Comparison of ENCODE assay signal across 22 cellular contexts in genomic region chr1:56439610-56440264, GRCh38.
A peak's percentile ranks its signal among the peaks of the same experiment; 100 is the strongest.
DNase-seq lines count a peak whose midpoint lies in the region; TF ChIP-seq lines count a peak whose summit lies in the region.
"Had no signal": no experiment of that assay in that cellular context is flagged by ENCODE, and none has a peak within 500 bp of the region (broad histone marks: within the 10 kb centered on the region; RNA-seq: fewer than 3 reads in every experiment).

No MANE protein-coding gene starts in this region.

- H3K36me3 ChIP-seq in left ventricle myocardium inferior, result no peaks in the 10 kb centered on the region
- H3K36me3 ChIP-seq in trophoblast cell (ENCODE audit: control insufficient read depth in 1 of 2, insufficient read depth in 2 of 2, low read length in 2 of 2), result no peaks in the 10 kb centered on the region
- H3K36me3 ChIP-seq: adrenal gland, upper lobe of left lung had no signal

- intact Hi-C loops in left ventricle myocardium inferior (cut with micrococcal nuclease), result no loop called here

- no peak overlapping the region for H3K4ac ChIP-seq in trophoblast cell (ENCODE audit: low read depth, low read length)

- H3K9ac ChIP-seq in trophoblast cell (ENCODE audit: low read length), result no peak overlapping the region

- H2BK120ac ChIP-seq in trophoblast cell (ENCODE audit: insufficient read depth, low read length, poor library complexity), result peak overlapping the region; percentile 30

- H3K14ac ChIP-seq in trophoblast cell (ENCODE audit: low read length), result no peak overlapping the region

- no peak overlapping the region for H2AK5ac ChIP-seq in trophoblast cell (ENCODE audit: low read length)

- no peaks in the 10 kb centered on the region for H3K9me3 Mint-ChIP-seq in brain
- H3K9me3 Mint-ChIP-seq: activated CD8-positive, alpha-beta T cell treated with anti-CD3 and anti-CD28 coated beads for 36 hours; CD8-positive, alpha-beta T cell; GM23338; stimulated activated naive CD8-positive, alpha-beta T cell treated with anti-CD3 and anti-CD28 coated beads, Interleukin-15, amount 100 ng/mL, for 72 hours had no signal

- H3K4me1 Mint-ChIP-seq in brain, result peaks cover 60% of the 10 kb centered on the region
- H3K4me1 Mint-ChIP-seq: stimulated activated naive CD8-positive, alpha-beta T cell treated with anti-CD3 and anti-CD28 coated beads, Interleukin-15, amount 100 ng/mL, for 72 hours had no signal

- DNase-seq in DMS 273 (lab: John Stamatoyannopoulos, UW; ENCODE audit: unreplicated experiment), result peak; percentile 45
- DNase-seq in DMS 273 treated with DMSO at 0.1 percent for 48 hours (lab: John Stamatoyannopoulos, UW), result no peak
- DNase-seq in left ventricle myocardium inferior, result peak; percentile 48
- no peak for DNase-seq in trophoblast cell
- no peak for DNase-seq in activated T-cell treated with anti-CD3 and anti-CD28 coated beads, Interleukin-2, amount 50 U/mL, for 48 hours
- DNase-seq in T-helper 2 cell, result no peak
- no peak for DNase-seq in Ammon's horn (ENCODE audit: low spot score)
- DNase-seq: activated CD8-positive, alpha-beta T cell treated with anti-CD3 and anti-CD28 coated beads for 36 hours; activated naive CD4-positive, alpha-beta T cell; CD8-positive, alpha-beta T cell; hippocampal formation; Karpas-422; NCI-H2029 treated with DMSO at 0.1 percent for 48 hours; NCI-H510A treated with DMSO at 0.1 percent for 48 hours; stimulated activated naive CD8-positive, alpha-beta T cell treated with anti-CD3 and anti-CD28 coated beads, Interleukin-15, amount 100 ng/mL, for 72 hours; T1000; upper lobe of left lung had no signal

- no peaks in the 10 kb centered on the region for H3K79me2 ChIP-seq in trophoblast cell (ENCODE audit: control insufficient read depth, insufficient read depth, low read length, poor library complexity)

- H3K4me3 ChIP-seq in left ventricle myocardium inferior (no peak overlapping the region), trophoblast cell (ENCODE audit: low read depth, low read length) (no peak overlapping the region)
- H3K4me3 ChIP-seq: adrenal gland, GM23338, upper lobe of left lung had no signal

- no peak overlapping the region for H4K91ac ChIP-seq in trophoblast cell (ENCODE audit: low read depth, low read length)

- peak overlapping the region in 4 of 5 experiments; percentile 11 to 97 (median 56) for H3K27ac Mint-ChIP-seq in brain
- H3K27ac Mint-ChIP-seq: activated CD8-positive, alpha-beta T cell treated with anti-CD3 and anti-CD28 coated beads for 36 hours; CD8-positive, alpha-beta T cell; GM23338; stimulated activated naive CD8-positive, alpha-beta T cell treated with anti-CD3 and anti-CD28 coated beads, Interleukin-15, amount 100 ng/mL, for 72 hours had no signal

- H2BK5ac ChIP-seq in trophoblast cell (ENCODE audit: low read depth, low read length, poor library complexity), result peak overlapping the region; percentile 12

- H3K27me3 ChIP-seq in left ventricle myocardium inferior (ENCODE audit: low read depth) (no peaks in the 10 kb centered on the region), trophoblast cell (ENCODE audit: insufficient read depth, low read length) (no peaks in the 10 kb centered on the region)
- H3K27me3 ChIP-seq: adrenal gland, upper lobe of left lung had no signal

- no CpG with 5 or more reads among the region's 4 CpGs for WGBS in trophoblast cell (ENCODE audit: extremely low coverage, insufficient coverage, insufficient read length)

- H3K4me3 Mint-ChIP-seq in brain, result no peak overlapping the region
- H3K4me3 Mint-ChIP-seq: activated CD8-positive, alpha-beta T cell treated with anti-CD3 and anti-CD28 coated beads for 36 hours; CD8-positive, alpha-beta T cell; GM23338; stimulated activated naive CD8-positive, alpha-beta T cell treated with anti-CD3 and anti-CD28 coated beads, Interleukin-15, amount 100 ng/mL, for 72 hours had no signal

- H3K4me1 ChIP-seq in left ventricle myocardium inferior (peaks cover 53% of the 10 kb centered on the region), trophoblast cell (ENCODE audit: control insufficient read depth in 1 of 2, insufficient read depth in 2 of 2, low read length in 2 of 2) (peaks cover 18 to 26% of the 10 kb centered on the region in 2 experiments)

- H3K36me3 Mint-ChIP-seq in brain, result no peaks in the 10 kb centered on the region
- H3K36me3 Mint-ChIP-seq: CD8-positive, alpha-beta T cell had no signal

- no peak overlapping the region for H3K4me2 ChIP-seq in trophoblast cell (ENCODE audit: low read length)
- H3K4me2 ChIP-seq: GM23338 had no signal

- H3K9me3 ChIP-seq in left ventricle myocardium inferior (replicated peaks) (no peaks in the 10 kb centered on the region), trophoblast cell (ENCODE audit: insufficient read depth, low read depth, low read length) (no peaks in the 10 kb centered on the region)
- H3K9me3 ChIP-seq: adrenal gland, upper lobe of left lung had no signal

- no peak overlapping the region for H3K23ac ChIP-seq in trophoblast cell (ENCODE audit: low read length)

- H4K12ac ChIP-seq in trophoblast cell (ENCODE audit: low read depth, low read length), result no peak overlapping the region

- no peaks in the 10 kb centered on the region for H3K27me3 Mint-ChIP-seq in brain
- H3K27me3 Mint-ChIP-seq: activated CD8-positive, alpha-beta T cell treated with anti-CD3 and anti-CD28 coated beads for 36 hours; stimulated activated naive CD8-positive, alpha-beta T cell treated with anti-CD3 and anti-CD28 coated beads, Interleukin-15, amount 100 ng/mL, for 72 hours had no signal

- no peak overlapping the region for H4K8ac ChIP-seq in trophoblast cell (ENCODE audit: low read depth, low read length)

- H2AFZ ChIP-seq in trophoblast cell (ENCODE audit: insufficient read depth, low read length, poor library complexity), result no peak overlapping the region
- H2AFZ ChIP-seq: GM23338 had no signal

- H3K18ac ChIP-seq in trophoblast cell (ENCODE audit: low read length), result peak overlapping the region; percentile 14

- H3K27ac ChIP-seq in left ventricle myocardium inferior (replicated peaks), result peak overlapping the region; percentile 86
- no peak overlapping the region for H3K27ac ChIP-seq in trophoblast cell (ENCODE audit: low read depth, low read length)
- H3K27ac ChIP-seq: 22Rv1, epithelial cell of prostate, upper lobe of left lung had no signal

- no peak for TF ChIP-seq CTCF in brain (conservative IDR thresholded peaks at IDR 0.05)
- TF ChIP-seq CTCF in left ventricle myocardium inferior (IDR thresholded peaks at IDR 0.05; ENCODE audit: borderline replicate concordance), result no peak

- H2BK12ac ChIP-seq in trophoblast cell (ENCODE audit: low read length), result peak overlapping the region; percentile 9

- H3K79me1 ChIP-seq in trophoblast cell (ENCODE audit: low read length), result peaks cover 15% of the 10 kb centered on the region

Comparison
In these comparisons a context has a peak if more than half of its experiments do, and no peak if none do; other contexts are left out.
1. DNase-seq: peak in DMS 273 (single experiment) and left ventricle myocardium inferior (single experiment); none in DMS 273 treated with DMSO at 0.1 percent for 48 hours (single experiment), trophoblast cell (0 of 2), activated T-cell treated with anti-CD3 and anti-CD28 coated beads, Interleukin-2, amount 50 U/mL, for 48 hours (0 of 2), T-helper 2 cell (0 of 5) and Ammon's horn (single experiment).